In the genomic region with DNA sequence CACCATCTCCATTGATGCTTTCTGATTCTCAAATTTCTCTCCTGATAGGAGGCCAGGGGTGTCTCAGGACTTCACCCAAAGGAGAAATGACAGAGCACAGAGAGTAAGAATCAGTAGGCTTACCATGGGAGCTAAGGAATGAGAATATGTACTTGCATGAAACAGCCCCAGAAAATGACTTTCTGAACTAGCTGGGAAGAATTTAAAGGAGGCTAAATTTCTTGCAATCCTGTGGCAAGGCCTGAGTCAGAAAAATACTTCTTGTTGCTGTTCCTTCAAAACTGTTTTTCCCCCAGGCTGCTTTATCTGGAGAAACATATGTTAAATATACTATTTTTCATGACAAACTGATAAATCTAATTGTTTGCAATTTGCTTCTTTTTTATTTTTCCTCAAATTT, we compare ENCODE assay signal across 38 cellular contexts. TPM values are rescaled to one million over a fixed set of nuclear protein-coding genes. Genes with fewer than 3 reads are reported as not detected.
DNase-seq lines count a peak whose midpoint lies in the region; ATAC-seq, FAIRE-seq and TF ChIP-seq lines count a peak whose summit lies in the region.
"Had no signal": no experiment of that assay in that cellular context is flagged by ENCODE, and none has a peak within 500 bp of the region (broad histone marks: within the 10 kb centered on the region; RNA-seq: fewer than 3 reads in every experiment).

No MANE protein-coding gene starts in this region.

- 0 out of 2 replicates have a peak, but pooled peaks cover 5% of the 10 kb centered on the region for H3K9me2 ChIP-seq in GM23338 (ENCODE audit: insufficient read depth)

- H3K4me3 ChIP-seq in GM23338, result no peak overlapping the region
- H3K4me3 ChIP-seq: BLaER1, gastrocnemius medialis, prostate gland, thoracic aorta, vagina had no signal

- peak overlapping the region; percentile 52; the same call in 1 of the 2 replicates for H2AFZ ChIP-seq in GM23338

- no peaks in the 10 kb centered on the region for H3K36me3 Mint-ChIP-seq in GM23338 (ENCODE audit: low read depth)
- H3K36me3 Mint-ChIP-seq: activated CD4-positive, alpha-beta memory T cell treated with anti-CD3 and anti-CD28 coated beads for 36 hours; activated naive CD4-positive, alpha-beta T cell treated with anti-CD3 and anti-CD28 coated beads, Interleukin-2, amount 50 U/mL, for 24 hours; mesothelial cell of epicardium; naive B cell had no signal

- no peak for FAIRE-seq in frontal cortex (lab: Jason Lieb, UNC)
- FAIRE-seq: GM18507, HepG2 had no signal

- peak; percentile 19 for DNase-seq in AG08396 (ENCODE audit: low spot score)
- DNase-seq in GM23338 (ENCODE audit: low spot score), result no peak
- DNase-seq in astrocyte of the hippocampus (ENCODE audit: low read depth, low spot score), result peak; percentile 65
- DNase-seq in iris pigment epithelial cell (ENCODE audit: low read depth), result peak; percentile 76
- DNase-seq in frontal cortex (ENCODE audit: low spot score in 2 of 2), result no peak
- DNase-seq in left ventricle myocardium superior, result no peak
- DNase-seq: activated CD4-positive, alpha-beta memory T cell treated with anti-CD3 and anti-CD28 coated beads for 36 hours; activated CD4-positive, CD25-positive, alpha-beta regulatory T cell treated with anti-CD3 and anti-CD28 coated beads, Interleukin-2, amount 50 U/mL, for 72 hours; activated CD8-positive, alpha-beta memory T cell treated with anti-CD3 and anti-CD28 coated beads, Interleukin-2, amount 50 U/mL, for 4 hours; cerebellar nuclear complex; DMS53; effector CD8-positive, alpha-beta T cell; gastrocnemius medialis; GF-D8; hypothalamus; naive B cell; NCI-H1048; NCI-H1694 treated with DMSO at 0.1 percent for 48 hours; NK-92 treated with Interleukin-12 subunit alpha and Interleukin-12 subunit beta, amount 100 ng/mL, for 24 hours; PC-3; stimulated activated naive CD4-positive, alpha-beta T cell; T-helper 17 cell had no signal

- no peak for TF ChIP-seq CTCF in GM23338 (conservative IDR thresholded peaks at IDR 0.05; ENCODE audit: low read depth in 2 of 2)

- H3K36me3 ChIP-seq in GM23338 (ENCODE audit: insufficient read depth), result no peaks in the 10 kb centered on the region
- H3K36me3 ChIP-seq: BLaER1, gastrocnemius medialis, neutrophil, prostate gland, thoracic aorta, vagina had no signal

- H3K27ac Mint-ChIP-seq in GM23338, result no peak overlapping the region
- H3K27ac Mint-ChIP-seq: activated CD4-positive, alpha-beta memory T cell treated with anti-CD3 and anti-CD28 coated beads for 36 hours; activated naive CD4-positive, alpha-beta T cell treated with anti-CD3 and anti-CD28 coated beads, Interleukin-2, amount 50 U/mL, for 24 hours; activated T-helper 17 cell treated with anti-CD3 and anti-CD28 coated beads, Interleukin-2, amount 50 U/mL, for 72 hours; mesothelial cell of epicardium; naive B cell; T-helper 17 cell had no signal

- intact Hi-C loops in left ventricle myocardium superior (cut with micrococcal nuclease), result no loop called here

- H3K27ac ChIP-seq in GM23338 (ENCODE audit: low read depth), result no peak overlapping the region
- H3K27ac ChIP-seq: BLaER1, epithelial cell of prostate, gastrocnemius medialis, HL-60, neutrophil, prostate gland, thoracic aorta, vagina had no signal

- H3K4me3 Mint-ChIP-seq in GM23338, result no peak overlapping the region
- H3K4me3 Mint-ChIP-seq: activated CD4-positive, alpha-beta memory T cell treated with anti-CD3 and anti-CD28 coated beads for 36 hours; activated naive CD4-positive, alpha-beta T cell treated with anti-CD3 and anti-CD28 coated beads, Interleukin-2, amount 50 U/mL, for 24 hours; activated T-helper 17 cell treated with anti-CD3 and anti-CD28 coated beads, Interleukin-2, amount 50 U/mL, for 72 hours; mesothelial cell of epicardium; naive B cell; T-helper 17 cell had no signal

- H3K4me1 ChIP-seq in GM23338 (ENCODE audit: insufficient read depth), result no peaks in the 10 kb centered on the region
- H3K4me1 ChIP-seq: BLaER1, gastrocnemius medialis, prostate gland, vagina had no signal

- no peaks in the 10 kb centered on the region for H4K20me1 ChIP-seq in GM23338 (replicated peaks; ENCODE audit: insufficient read depth)
- H4K20me1 ChIP-seq: BLaER1 had no signal

- no peaks in the 10 kb centered on the region for H3K27me3 ChIP-seq in GM23338 (ENCODE audit: insufficient read depth)
- H3K27me3 ChIP-seq: BLaER1, gastrocnemius medialis, neutrophil, vagina had no signal

- no peaks in the 10 kb centered on the region; the same call in 1 of the 3 replicates for H3K9me3 Mint-ChIP-seq in GM23338
- H3K9me3 Mint-ChIP-seq: activated naive CD4-positive, alpha-beta T cell treated with anti-CD3 and anti-CD28 coated beads, Interleukin-2, amount 50 U/mL, for 24 hours; mesothelial cell of epicardium had no signal

- no peaks in the 10 kb centered on the region for H3K79me2 ChIP-seq in GM23338 (replicated peaks; ENCODE audit: insufficient read depth)

- peaks cover 6% of the 10 kb centered on the region for H3K27me3 Mint-ChIP-seq in GM23338 (ENCODE audit: insufficient read depth, low read depth, poor library complexity)
- H3K27me3 Mint-ChIP-seq: activated CD4-positive, alpha-beta memory T cell treated with anti-CD3 and anti-CD28 coated beads for 36 hours; activated naive CD4-positive, alpha-beta T cell treated with anti-CD3 and anti-CD28 coated beads, Interleukin-2, amount 50 U/mL, for 24 hours; activated T-helper 17 cell treated with anti-CD3 and anti-CD28 coated beads, Interleukin-2, amount 50 U/mL, for 72 hours; naive B cell; T-helper 17 cell had no signal

- ATAC-seq in GM23338, result no peak
- ATAC-seq in GM19397 (IDR thresholded peaks at IDR 0.05; ENCODE audit: unreplicated experiment), result no peak
- no peak for ATAC-seq in HG02623 (IDR thresholded peaks at IDR 0.05; ENCODE audit: unreplicated experiment)
- no peak for ATAC-seq in left ventricle myocardium superior
- ATAC-seq: activated T-helper 17 cell treated with anti-CD3 and anti-CD28 coated beads, Interleukin-2, amount 50 U/mL, for 72 hours; gastrocnemius medialis; HepG2; PC-3; Right ventricle myocardium inferior; SK-N-SH treated with all-trans-retinoic acid at 6 μM for 48 hours; T-helper 17 cell had no signal

- H3K4me1 Mint-ChIP-seq in GM23338, result no peaks in the 10 kb centered on the region; the same call in 1 of the 3 replicates
- H3K4me1 Mint-ChIP-seq: activated naive CD4-positive, alpha-beta T cell treated with anti-CD3 and anti-CD28 coated beads, Interleukin-2, amount 50 U/mL, for 24 hours; activated T-helper 17 cell treated with anti-CD3 and anti-CD28 coated beads, Interleukin-2, amount 50 U/mL, for 72 hours; mesothelial cell of epicardium; naive B cell; T-helper 17 cell had no signal

- no peak overlapping the region for H3K4me2 ChIP-seq in GM23338
- H3K4me2 ChIP-seq: BLaER1 had no signal

- H3F3A ChIP-seq in GM23338 (replicated peaks; ENCODE audit: low read depth), result no peaks in the 10 kb centered on the region

TF ChIP-seq in GM23338, 12 proteins besides CTCF, POLR2A, EP300 and RAD21:
- TF ChIP-seq POLR2AphosphoS5 (IDR thresholded peaks at IDR 0.05; ENCODE audit: low read depth) (no peak), CREB1 (CRISPR knock-in tag; IDR thresholded peaks at IDR 0.05; ENCODE audit: low read depth) (no peak), ZNF331 (CRISPR knock-in tag; IDR thresholded peaks at IDR 0.05; ENCODE audit: low read depth) (no peak)
TF ChIP-seq in GM23338: peak in this region for 0.

RNA-seq across cellular contexts. Expression of gene FBXL7, which starts 53.4 kb away (rescaled TPM):
- 15.2 and 15.4 TPM in 2 replicates for total RNA-seq in GM23338 (2014; rRNA removed; shearing (Covaris generic))
- 4.5 and 5.0 TPM in 2 replicates for polyA plus RNA-seq in GM23338 (2016; fragmentation: Nextera tagmentation; extraction: Ambion mirVana)
- total RNA-seq in frontal cortex, result 1.2 TPM
- 21.6 TPM for total RNA-seq in left ventricle myocardium superior
- total RNA-seq: activated CD4-positive, alpha-beta memory T cell treated with anti-CD3 and anti-CD28 coated beads for 36 hours; activated T-helper 17 cell treated with anti-CD3 and anti-CD28 coated beads, Interleukin-2, amount 50 U/mL, for 72 hours; T-helper 17 cell had no signal
- polyA plus RNA-seq: HepG2 had no signal

Comparison
In these comparisons a context has a peak if more than half of its experiments do, and no peak if none do; other contexts are left out.
1. DNase-seq: peak in AG08396 (single experiment), astrocyte of the hippocampus (single experiment) and iris pigment epithelial cell (single experiment); none in GM23338 (single experiment), frontal cortex (0 of 2) and left ventricle myocardium superior (single experiment).